Comparison of ENCODE assay signal across 8 cellular contexts in genomic region chr7:74931563-74932328, GRCh38. TPM values are rescaled to one million over a fixed set of nuclear protein-coding genes. Genes with fewer than 3 reads are reported as not detected.
DNase-seq lines count a peak whose midpoint lies in the region; ATAC-seq and TF ChIP-seq lines count a peak whose summit lies in the region.
"Not testable (repeated sequence)": the region's sequence is repeated elsewhere in the genome, so short reads cannot be mapped to it uniquely, and the experiment has no call there.

No MANE protein-coding gene starts in this region.

- H3K4me3 Mint-ChIP-seq in WTC11; glutamatergic neuron (ENCODE audit: unreplicated experiment); memory B cell; stimulated activated memory B cell treated with anti-CD40 and anti-IgM and Interleukin-4, amounts not matched to agents 10 μg/mL and 1 μg/mL and 100 μg/mL, for 72 hours: not testable (repeated sequence)

- not testable (repeated sequence) for H3K4me1 Mint-ChIP-seq in WTC11; glutamatergic neuron (ENCODE audit: low read depth, unreplicated experiment); memory B cell; stimulated activated memory B cell treated with anti-CD40 and anti-IgM and Interleukin-4, amounts not matched to agents 10 μg/mL and 1 μg/mL and 100 μg/mL, for 72 hours

- RAD21 ChIA-PET in HCT116 (lab: Charles Lee; ENCODE audit: low non-redundant PET in 1 of 2, low total read pairs in 2 of 2, uncharacterized antibody in 2 of 2, unreplicated experiment in 2 of 2), result not testable (repeated sequence)

- not testable (repeated sequence) for H3K9me3 Mint-ChIP-seq in WTC11; glutamatergic neuron (ENCODE audit: unreplicated experiment); memory B cell; stimulated activated memory B cell treated with anti-CD40 and anti-IgM and Interleukin-4, amounts not matched to agents 10 μg/mL and 1 μg/mL and 100 μg/mL, for 72 hours

- H3K4me1 ChIP-seq in DND-41 (ENCODE audit: insufficient read depth, low read length); HCT116 (ENCODE audit: control insufficient read depth in 1 of 2, insufficient read depth in 2 of 2, low read length in 2 of 2); right cardiac atrium (ENCODE audit: control insufficient read depth, insufficient read depth, low read length): not testable (repeated sequence)

- not testable (repeated sequence) for TF ChIP-seq CTCF in DND-41 (IDR thresholded peaks at IDR 0.05; ENCODE audit: borderline replicate concordance, extremely low read depth, low read length, poor library complexity, severe bottlenecking); HCT116 (IDR thresholded peaks at IDR 0.05 in 2 of 3, conservative IDR thresholded peaks at IDR 0.05 in 1 of 3; ENCODE audit: borderline replicate concordance in 1 of 3, insufficient read depth in 1 of 3, low read depth in 2 of 3, low read length in 2 of 3); WTC11 (IDR thresholded peaks at IDR 0.05); glutamatergic neuron (IDR thresholded peaks at IDR 0.05; ENCODE audit: partially characterized antibody, unreplicated experiment)

- not testable (repeated sequence) for H3K27me3 Mint-ChIP-seq in WTC11 (ENCODE audit: low read depth); glutamatergic neuron (ENCODE audit: unreplicated experiment); memory B cell; stimulated activated memory B cell treated with anti-CD40 and anti-IgM and Interleukin-4, amounts not matched to agents 10 μg/mL and 1 μg/mL and 100 μg/mL, for 72 hours

- DNase-seq in DND-41; HCT116 (ENCODE audit: low read depth, low spot score); WTC11 (ENCODE audit: low spot score); right cardiac atrium; memory B cell (ENCODE audit: low spot score in 2 of 2): not testable (repeated sequence)
- DNase-seq in glutamatergic neuron, result peak; percentile 39

- CTCF ChIA-PET in HCT116 (lab: Charles Lee) (interaction anchor here (0.6 kb wide), 1 partner anchor 1808 kb away, joined by 9 read pairs; no protein-coding TSS in a partner anchor), WTC11 (lab: Charles Lee) (interaction anchor here (0.6 kb wide), 1 partner anchor 115 kb away, joined by 4 read pairs; no protein-coding TSS in a partner anchor)

- not testable (repeated sequence) for H3K4me3 ChIP-seq in DND-41 (ENCODE audit: low read depth in 1 of 2, low read length in 2 of 2); HCT116 (replicated peaks in 1 of 2; ENCODE audit: low read depth in 1 of 2, low read length in 2 of 2); right cardiac atrium (ENCODE audit: low read length)

- H3K36me3 ChIP-seq in DND-41 (ENCODE audit: insufficient read depth, low read length); HCT116 (ENCODE audit: control insufficient read depth in 1 of 2, insufficient read depth in 2 of 2, low read length in 2 of 2): not testable (repeated sequence)

- H3K4me2 ChIP-seq in DND-41 (ENCODE audit: insufficient read depth, low read length); HCT116 (ENCODE audit: low read length): not testable (repeated sequence)

- H3K27ac ChIP-seq in DND-41 (ENCODE audit: low read length); HCT116 (ENCODE audit: low read depth, low read length); right cardiac atrium (ENCODE audit: low read length): not testable (repeated sequence)

- H3K9ac ChIP-seq in DND-41 (ENCODE audit: low read depth, low read length); HCT116 (ENCODE audit: low read length): not testable (repeated sequence)

- not testable (repeated sequence) for H2AFZ ChIP-seq in DND-41 (ENCODE audit: low read depth, low read length); HCT116 (ENCODE audit: low read depth, low read length, poor library complexity, severe bottlenecking)

- not testable (repeated sequence) for TF ChIP-seq RAD21 in HCT116 (IDR thresholded peaks at IDR 0.05; ENCODE audit: low read depth)

- intact Hi-C loops in HCT116 (cut with micrococcal nuclease); right cardiac atrium (cut with DNase I): not testable (repeated sequence)

- H3K27ac Mint-ChIP-seq in WTC11; glutamatergic neuron (ENCODE audit: unreplicated experiment); memory B cell; stimulated activated memory B cell treated with anti-CD40 and anti-IgM and Interleukin-4, amounts not matched to agents 10 μg/mL and 1 μg/mL and 100 μg/mL, for 72 hours: not testable (repeated sequence)

- not testable (repeated sequence) for H3K9me2 ChIP-seq in HCT116 (ENCODE audit: insufficient read depth)

- BruUV-seq in HCT116 (replicated peaks; lab: Mats Ljungman, UMichigan), result not testable (repeated sequence)

- POLR2A ChIA-PET in HCT116 (lab: Charles Lee); WTC11 (lab: Charles Lee): not testable (repeated sequence)

- H3K79me2 ChIP-seq in DND-41 (ENCODE audit: insufficient read depth, low read length); HCT116 (ENCODE audit: insufficient read depth, low read length): not testable (repeated sequence)

- H4K20me1 ChIP-seq in DND-41 (ENCODE audit: insufficient read depth, low read length); HCT116 (ENCODE audit: insufficient read depth): not testable (repeated sequence)

- H3K36me3 Mint-ChIP-seq in WTC11; glutamatergic neuron (ENCODE audit: unreplicated experiment); memory B cell; stimulated activated memory B cell treated with anti-CD40 and anti-IgM and Interleukin-4, amounts not matched to agents 10 μg/mL and 1 μg/mL and 100 μg/mL, for 72 hours: not testable (repeated sequence)

- not testable (repeated sequence) for H3K27me3 ChIP-seq in DND-41 (ENCODE audit: insufficient read depth, low read length, poor library complexity); HCT116 (ENCODE audit: insufficient read depth, low read length); right cardiac atrium (ENCODE audit: control insufficient read depth, insufficient read depth)

- H3K9me3 ChIP-seq in DND-41 (ENCODE audit: insufficient read depth, low read length, severe bottlenecking); HCT116 (ENCODE audit: control insufficient read depth in 1 of 2, insufficient read depth in 1 of 2, low read depth in 1 of 2, low read length in 2 of 2); right cardiac atrium (ENCODE audit: control insufficient read depth, low read length): not testable (repeated sequence)

- not testable (repeated sequence) for TF ChIP-seq POLR2A in HCT116 (IDR thresholded peaks at IDR 0.05; ENCODE audit: borderline replicate concordance, extremely low read depth, insufficient read depth, insufficient read length)

- WGBS in right cardiac atrium, result 63% methylated on average over 1 of the region's 6 CpGs

- 0 out of 3 replicates have a peak, but pooled peaks have one; percentile 31 for ATAC-seq in DND-41 (ENCODE audit: insufficient read depth, low read depth)
- ATAC-seq in GM21390 (IDR thresholded peaks at IDR 0.05; ENCODE audit: unreplicated experiment), result peak; percentile 24
- peak; percentile 15; the same call in 1 of the 2 replicates for ATAC-seq in HCT116
- ATAC-seq in WTC11, result peak; percentile 63
- ATAC-seq in right cardiac atrium, result peak; percentile 42 to 54
- ATAC-seq in memory B cell (ENCODE audit: low read depth), result peak; percentile 67
- ATAC-seq in stimulated activated memory B cell treated with anti-CD40 and anti-IgM and Interleukin-4, amounts not matched to agents 10 μg/mL and 1 μg/mL and 100 μg/mL, for 72 hours, result peak; percentile 61

RNA-seq across cellular contexts. Expression of gene CASTOR2, which starts 32.8 kb away (rescaled TPM):
- total RNA-seq in HCT116 (2021; ENCODE audit: unreplicated experiment), result 9.4 TPM
- 2.7 and 3.0 TPM in 2 replicates for polyA plus RNA-seq in HCT116 (2012)
- total RNA-seq in WTC11 (2021), result 36.5 to 40.1 TPM (median 38.7 TPM) in 3 replicates
- 74.2 TPM for total RNA-seq in glutamatergic neuron (ENCODE audit: unreplicated experiment)
- 10 to 100 TPM; 51.2 to 73.4 (median 58.3) TPM for total RNA-seq in right cardiac atrium
- polyA plus RNA-seq in right cardiac atrium, result 24.9 TPM

Comparison
In these comparisons a context has a peak if more than half of its experiments do, and no peak if none do; other contexts are left out.
1. ATAC-seq: peak in every context shown above with its lines; median percentile 67 in memory B cell; 63 in WTC11; 61 in stimulated activated memory B cell treated with anti-CD40 and anti-IgM and Interleukin-4, amounts not matched to agents 10 μg/mL and 1 μg/mL and 100 μg/mL, for 72 hours; 48 in right cardiac atrium; 31 in DND-41; 24 in GM21390; 15 in HCT116.